In genomic region chr18:74654637-74655036, GRCh38 we compare ENCODE assay signal across 8 cellular contexts. TPM values are rescaled to one million over a fixed set of nuclear protein-coding genes. Genes with fewer than 3 reads are reported as not detected.
DNase-seq lines count a peak whose midpoint lies in the region; ATAC-seq and TF ChIP-seq lines count a peak whose summit lies in the region.

No MANE protein-coding gene starts in this region.

- no peak overlapping the region for H3K4me3 ChIP-seq in osteoblast (ENCODE audit: insufficient read depth, low read length)

- no peak overlapping the region for H2AFZ ChIP-seq in osteoblast (ENCODE audit: low read length)

- ATAC-seq in GM21367 (IDR thresholded peaks at IDR 0.05; ENCODE audit: unreplicated experiment) = no peak
- ATAC-seq in GM21737 (IDR thresholded peaks at IDR 0.05; ENCODE audit: unreplicated experiment) = no peak

- H3K36me3 ChIP-seq in osteoblast (ENCODE audit: insufficient read depth, low read length) = no peaks in the 10 kb centered on the region

- TF ChIP-seq CTCF in osteoblast (IDR thresholded peaks at IDR 0.05; ENCODE audit: extremely low read depth, low read depth, low read length) = peak; percentile 48

- H3K9me3 ChIP-seq in osteoblast (ENCODE audit: low read depth, low read length) = no peaks in the 10 kb centered on the region

- no peaks in the 10 kb centered on the region for H3K4me1 ChIP-seq in osteoblast (ENCODE audit: insufficient read depth, low read length)

- no peak overlapping the region for H3K27ac ChIP-seq in osteoblast (ENCODE audit: low read depth, low read length)

- no peaks in the 10 kb centered on the region for H3K27me3 ChIP-seq in osteoblast (ENCODE audit: insufficient read depth, low read length)

- no peaks in the 10 kb centered on the region for H3K79me2 ChIP-seq in osteoblast (ENCODE audit: insufficient read depth, low read length)

- DNase-seq in NCI-H1092 treated with DMSO at 0.1 percent for 48 hours (lab: John Stamatoyannopoulos, UW) = peak; percentile 78
- no peak for DNase-seq in NCI-H1092 (lab: John Stamatoyannopoulos, UW)
- peak; percentile 8 for DNase-seq in NCI-H1694 (lab: John Stamatoyannopoulos, UW)
- DNase-seq in astrocyte of the hippocampus (ENCODE audit: low read depth, low spot score) = peak; percentile 24
- DNase-seq in osteoblast (ENCODE audit: insufficient read length, low spot score, missing footprints) = no peak
- DNase-seq in stimulated activated CD4-positive, alpha-beta T cell treated with anti-CD3 and anti-CD28 coated beads, Interleukin-2, amount 100 ng/mL, for 48 hours = no peak

- H4K20me1 ChIP-seq in osteoblast (ENCODE audit: insufficient read depth, low read length) = no peaks in the 10 kb centered on the region

- no peak overlapping the region for H3K4me2 ChIP-seq in osteoblast (ENCODE audit: insufficient read depth, low read length)

RNA-seq across cellular contexts. Expression of gene ZNF407, which starts 57.0 kb away (rescaled TPM):
- total RNA-seq in osteoblast = 16.6 and 19.4 TPM in 2 replicates

Comparison
In these comparisons a context has a peak if more than half of its experiments do, and no peak if none do; other contexts are left out.
1. DNase-seq: peak in NCI-H1092 treated with DMSO at 0.1 percent for 48 hours (single experiment), NCI-H1694 (single experiment) and astrocyte of the hippocampus (single experiment); none in NCI-H1092 (single experiment), osteoblast (single experiment) and stimulated activated CD4-positive, alpha-beta T cell treated with anti-CD3 and anti-CD28 coated beads, Interleukin-2, amount 100 ng/mL, for 48 hours (0 of 2).